In the genomic region with DNA sequence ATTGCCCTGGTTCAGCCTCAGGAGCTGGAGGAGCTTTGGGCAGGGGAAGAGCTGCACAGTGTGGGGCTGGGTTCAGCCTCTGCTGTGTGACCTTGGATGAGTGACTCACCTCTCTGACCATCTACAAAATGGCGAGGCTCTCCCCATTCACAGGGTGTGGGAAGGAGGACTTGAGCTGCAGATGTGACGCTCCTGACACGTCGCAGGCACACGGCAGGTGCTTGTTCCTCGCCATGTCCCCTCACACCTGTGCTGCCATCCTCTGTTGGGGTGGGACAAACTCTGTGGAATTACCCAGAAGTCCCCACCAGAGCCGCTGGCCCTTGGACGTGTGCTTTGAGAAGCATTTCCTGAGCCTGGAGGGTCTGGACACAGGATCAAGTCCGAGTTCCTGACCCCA, we compare ENCODE assay signal across 9 cellular contexts. TPM values are rescaled to one million over a fixed set of nuclear protein-coding genes. Genes with fewer than 3 reads are reported as not detected.
DNase-seq lines count a peak whose midpoint lies in the region; TF ChIP-seq lines count a peak whose summit lies in the region.
"Not testable (repeated sequence)": the region's sequence is repeated elsewhere in the genome, so short reads cannot be mapped to it uniquely, and the experiment has no call there.
"Had no signal": no experiment of that assay in that cellular context is flagged by ENCODE, and none has a peak within 500 bp of the region (broad histone marks: within the 10 kb centered on the region; RNA-seq: fewer than 3 reads in every experiment).

No MANE protein-coding gene starts in this region.

- not testable (repeated sequence) for H3K79me2 ChIP-seq in parathyroid adenoma

- WGBS in adrenal gland, 4 donors, result 46 to 66% (median 52%) methylated on average over 2 to 9 of the region's 9 CpGs

- not testable (repeated sequence) for H3K9me3 ChIP-seq in adrenal gland (replicated peaks in 1 of 3); parathyroid adenoma (ENCODE audit: control insufficient read depth, low read length)

- H3K4me3 ChIP-seq in adrenal gland; parathyroid adenoma (ENCODE audit: low read depth, low read length): not testable (repeated sequence)

- peak in 1 of 2 donors; percentile 19 for TF ChIP-seq POLR2A in adrenal gland (IDR thresholded peaks at IDR 0.05)

- DNase-seq in adrenal gland, result not testable (repeated sequence)

- H3K4me2 ChIP-seq in parathyroid adenoma (ENCODE audit: low read length), result not testable (repeated sequence)

- not testable (repeated sequence) for H3K27me3 ChIP-seq in adrenal gland; parathyroid adenoma (ENCODE audit: control insufficient read depth, insufficient read depth, low read length)

- intact Hi-C loops in adrenal gland (cut with DNase I), result not testable (repeated sequence)

- H3K36me3 ChIP-seq in adrenal gland (replicated peaks in 1 of 2); parathyroid adenoma (ENCODE audit: control insufficient read depth, insufficient read depth, low read length): not testable (repeated sequence)

- H3K4me1 ChIP-seq in adrenal gland (replicated peaks in 1 of 2) (peaks cover 54 to 58% of the 10 kb centered on the region in 2 donors), parathyroid adenoma (peaks cover 54% of the 10 kb centered on the region)

- H3K9ac ChIP-seq in parathyroid adenoma, result not testable (repeated sequence)

- TF ChIP-seq CTCF in adrenal gland (IDR thresholded peaks at IDR 0.05); parathyroid adenoma (IDR thresholded peaks at IDR 0.05): not testable (repeated sequence)

- H2AFZ ChIP-seq in parathyroid adenoma, result not testable (repeated sequence)

- peak overlapping the region in 3 of 5 donors; percentile 37 to 97 (median 91) for H3K27ac ChIP-seq in adrenal gland
- H3K27ac ChIP-seq in parathyroid adenoma, result peak overlapping the region; percentile 99

RNA-seq across cellular contexts. Expression of a gene that starts 1.0 kb away (rescaled TPM):
- 1 to 10 TPM in 5 of 8 donors, under 1 TPM in 3; 0.18 to 4.9 (median 1.7) TPM for total RNA-seq in adrenal gland
- 10 to 100 TPM in 1 of 3 donors, 1 to 10 TPM in 2; 1.5 to 52.5 (median 8.2) TPM for polyA plus RNA-seq in adrenal gland
- total RNA-seq: activated T-cell treated with anti-CD3 and anti-CD28 coated beads, Interleukin-2, amount 50 U/mL, for 4 hours; Caco-2; mammary epithelial cell; PC-3; tibial nerve had no signal
- polyA plus RNA-seq: mammary epithelial cell had no signal

RNA-seq across cellular contexts. Expression of a gene that starts 3.0 kb away (rescaled TPM):
- 100 to 1,000 TPM in 4 of 8 donors, 10 to 100 TPM in 4; 13.4 to 633 (median 92.8) TPM for total RNA-seq in adrenal gland
- polyA plus RNA-seq in adrenal gland, result 100 to 1,000 TPM in 1 of 3 donors, 10 to 100 TPM in 2; 52.7 to 488 (median 90.1) TPM
- total RNA-seq: Caco-2, PC-3 had no signal
- polyA plus RNA-seq: mammary epithelial cell had no signal

RNA-seq across cellular contexts. Expression of a gene that starts 16.8 kb away (rescaled TPM):
- not detected for total RNA-seq in adrenal gland
- not detected for polyA plus RNA-seq in adrenal gland
- total RNA-seq: activated T-cell treated with anti-CD3 and anti-CD28 coated beads, Interleukin-2, amount 50 U/mL, for 4 hours; G401; mammary epithelial cell; PC-3 had no signal
- polyA plus RNA-seq: mammary epithelial cell, SK-N-SH had no signal

RNA-seq across cellular contexts. Expression of a gene that starts 22.7 kb away (rescaled TPM):
- total RNA-seq in adrenal gland, result 1 to 10 TPM in 7 of 8 donors, under 1 TPM in 1; 0.69 to 9.9 (median 2.9) TPM
- 1 to 10 TPM in 2 of 3 donors, under 1 TPM in 1; 0.88 to 4.4 (median 2.4) TPM for polyA plus RNA-seq in adrenal gland
- total RNA-seq: activated T-cell treated with anti-CD3 and anti-CD28 coated beads, Interleukin-2, amount 50 U/mL, for 4 hours; Caco-2; mammary epithelial cell; PC-3 had no signal

RNA-seq across cellular contexts. Expression of a gene that starts 45.0 kb away (rescaled TPM):
- 10 to 100 TPM; 26.8 to 50.2 (median 33.7) TPM for total RNA-seq in adrenal gland
- 100 to 1,000 TPM in 2 of 3 donors, 1 to 10 TPM in 1; 8.0 to 172 (median 114) TPM for polyA plus RNA-seq in adrenal gland
